ENCODE assay signal across 1 cellular context in the genomic region with DNA sequence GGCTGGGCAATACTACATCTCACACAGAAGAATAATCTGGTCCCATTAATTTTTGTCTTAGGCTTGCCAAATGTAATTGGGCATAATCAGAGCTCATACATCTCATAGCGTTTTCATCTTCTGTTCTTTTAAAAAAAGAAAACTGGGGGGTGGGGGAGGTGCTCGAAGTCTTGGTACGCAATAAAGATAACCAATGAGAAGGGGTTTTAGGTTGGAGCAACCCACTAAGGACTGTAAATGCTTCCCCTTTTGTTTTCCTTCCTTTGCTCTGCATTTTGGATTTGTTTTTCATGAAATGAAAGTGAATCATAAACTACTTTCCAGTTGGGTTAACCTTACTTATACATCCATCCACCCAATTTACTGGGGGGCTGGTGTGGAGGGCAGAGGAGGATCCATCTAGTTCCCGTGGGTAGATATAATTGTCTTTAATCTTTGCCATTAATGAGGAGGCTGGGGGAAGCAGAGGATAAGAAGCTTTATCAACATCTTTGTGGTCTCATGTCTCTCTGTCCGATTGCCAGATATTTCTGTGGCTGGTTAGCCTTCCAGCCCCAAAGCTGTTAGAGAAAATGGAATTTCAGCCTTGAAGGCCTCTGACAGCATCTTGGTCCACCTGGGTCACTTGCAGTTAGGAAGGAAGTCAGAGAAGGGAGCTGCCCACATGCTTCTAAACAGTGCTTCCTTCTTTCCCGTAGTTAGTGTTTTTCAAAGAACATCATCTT.
TF ChIP-seq lines count a peak whose summit lies in the region.

No MANE protein-coding gene starts in this region.

TF ChIP-seq in GM12878, 131 proteins besides CTCF, POLR2A, EP300 and RAD21:
- no peak for TF ChIP-seq RBBP5 (conservative IDR thresholded peaks at IDR 0.05)
- TF ChIP-seq CREB1 (IDR thresholded peaks at IDR 0.05; ENCODE audit: low read depth), result no peak
- no peak for TF ChIP-seq TCF12 (IDR thresholded peaks at IDR 0.05; ENCODE audit: low read depth, low read length)
- TF ChIP-seq SMC3 (IDR thresholded peaks at IDR 0.05; ENCODE audit: borderline replicate concordance, low read length), result no peak
- no peak for TF ChIP-seq LARP7 (IDR thresholded peaks at IDR 0.05)
- TF ChIP-seq MTA2 (IDR thresholded peaks at IDR 0.05; ENCODE audit: low read depth), result no peak
